Comparison of ENCODE assay signal across 12 cellular contexts in the genomic region with DNA sequence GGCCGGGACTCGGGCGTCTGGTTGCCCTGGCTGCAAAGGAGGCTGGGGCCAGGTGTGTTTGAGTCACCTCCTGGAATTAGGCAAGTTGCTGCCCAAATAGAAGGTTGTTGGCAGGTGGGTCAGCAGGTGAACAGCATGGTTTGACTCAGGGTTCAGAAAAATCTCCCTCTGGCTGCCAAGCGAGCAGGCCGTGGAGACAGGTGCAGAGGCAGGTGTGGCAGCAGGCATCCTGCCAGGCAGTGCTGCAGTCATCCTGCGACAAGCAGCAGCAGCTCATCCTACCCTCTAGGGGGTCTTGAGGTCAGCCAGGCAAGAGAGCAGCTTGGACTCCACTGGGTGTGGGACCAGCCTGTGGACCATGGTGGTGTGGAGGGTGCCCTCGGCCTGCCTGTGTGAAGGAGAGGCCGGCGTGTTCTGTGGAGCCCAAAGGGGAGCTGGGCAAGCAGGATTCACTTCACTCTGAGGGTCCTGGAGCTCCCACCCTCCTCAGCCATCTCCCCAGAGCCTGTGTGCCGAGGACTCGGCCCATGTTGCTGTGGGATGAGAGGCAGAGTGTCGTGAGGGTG. TPM values are rescaled to one million over a fixed set of nuclear protein-coding genes. Genes with fewer than 3 reads are reported as not detected.
DNase-seq lines count a peak whose midpoint lies in the region.
"Had no signal": no experiment of that assay in that cellular context is flagged by ENCODE, and none has a peak within 500 bp of the region (broad histone marks: within the 10 kb centered on the region; RNA-seq: fewer than 3 reads in every experiment).

No MANE protein-coding gene starts in this region.

- H3K27ac Mint-ChIP-seq in activated CD4-positive, alpha-beta T cell treated with anti-CD3 and anti-CD28 coated beads, Interleukin-2, amount 10 ng/mL, durations not matched to agents 7 days and 5 days = no peak overlapping the region

- H3K4me3 Mint-ChIP-seq in activated CD4-positive, alpha-beta T cell treated with anti-CD3 and anti-CD28 coated beads, Interleukin-2, amount 10 ng/mL, durations not matched to agents 7 days and 5 days = no peak overlapping the region

- POLR2A ChIA-PET in activated CD4-positive, alpha-beta T cell treated with anti-CD3 and anti-CD28 coated beads, Interleukin-2, amount 10 ng/mL, durations not matched to agents 7 days and 5 days (lab: Charles Lee) = no interaction called here

- CTCF ChIA-PET in activated CD4-positive, alpha-beta T cell treated with anti-CD3 and anti-CD28 coated beads, Interleukin-2, amount 10 ng/mL, durations not matched to agents 7 days and 5 days (lab: Charles Lee) = interaction anchor here (1.3 to 1.4 kb wide), 2 partner anchors 11 to 13 kb away, joined by 3 to 4 read pairs; no protein-coding TSS in a partner anchor

- H3K36me3 Mint-ChIP-seq in activated CD4-positive, alpha-beta T cell treated with anti-CD3 and anti-CD28 coated beads, Interleukin-2, amount 10 ng/mL, durations not matched to agents 7 days and 5 days (ENCODE audit: low read depth) = no peaks in the 10 kb centered on the region

- no peaks in the 10 kb centered on the region for H3K4me1 Mint-ChIP-seq in activated CD4-positive, alpha-beta T cell treated with anti-CD3 and anti-CD28 coated beads, Interleukin-2, amount 10 ng/mL, durations not matched to agents 7 days and 5 days

- in situ Hi-C loops in G401 (cut with HindIII; ENCODE audit: low sequenced_read_pairs) = no loop called here

- DNase-seq in G401 (ENCODE audit: low spot score) (peak; percentile 59), NAMALWA (ENCODE audit: low spot score) (peak; percentile 66), RPMI8226 (peak; percentile 93), mesenteric fat pad (ENCODE audit: low spot score) (peak; percentile 84), ureter (ENCODE audit: low spot score) (no peak), retina (no peak), HUDEP-2 (lab: John Stamatoyannopoulos, UW; ENCODE audit: unreplicated experiment in 76 of 76) (no peak)
- DNase-seq in activated CD4-positive, alpha-beta T cell treated with anti-CD3 and anti-CD28 coated beads, Interleukin-2, amount 10 ng/mL, durations not matched to agents 7 days and 5 days = no peak
- DNase-seq: activated naive CD4-positive, alpha-beta T cell treated with Interleukin-2 at 50 U/mL for 16 hours; effector CD4-positive, alpha-beta T cell; NCI-H82; T-helper 9 cell had no signal

- H3K27me3 Mint-ChIP-seq in activated CD4-positive, alpha-beta T cell treated with anti-CD3 and anti-CD28 coated beads, Interleukin-2, amount 10 ng/mL, durations not matched to agents 7 days and 5 days = no peaks in the 10 kb centered on the region

- no peaks in the 10 kb centered on the region for H3K9me3 Mint-ChIP-seq in activated CD4-positive, alpha-beta T cell treated with anti-CD3 and anti-CD28 coated beads, Interleukin-2, amount 10 ng/mL, durations not matched to agents 7 days and 5 days

RNA-seq across cellular contexts. Expression of a gene that starts 8.2 kb away (rescaled TPM):
- 0.20 TPM in 1 of 2 replicates, not detected in the other for total RNA-seq in G401 (2014; rRNA removed; shearing (Covaris generic))
- total RNA-seq in mesenteric fat pad (0.80 TPM), ureter (1.7 TPM)
- total RNA-seq in activated CD4-positive, alpha-beta T cell treated with anti-CD3 and anti-CD28 coated beads, Interleukin-2, amount 10 ng/mL, durations not matched to agents 7 days and 5 days = under 1 TPM; 0.87 to 0.94 TPM

RNA-seq across cellular contexts. Expression of a gene that starts 35.6 kb away (rescaled TPM):
- total RNA-seq in G401 (2014; rRNA removed; shearing (Covaris generic)) = 12.3 and 14.4 TPM in 2 replicates
- total RNA-seq in mesenteric fat pad (26.3 TPM), ureter (50.8 TPM)
- total RNA-seq in activated CD4-positive, alpha-beta T cell treated with anti-CD3 and anti-CD28 coated beads, Interleukin-2, amount 10 ng/mL, durations not matched to agents 7 days and 5 days = 10 to 100 TPM in 1 of 2 experiments, 1 to 10 TPM in 1; 9.7 to 10.9 TPM

Comparison
In these comparisons a context has a peak if more than half of its experiments do, and no peak if none do; other contexts are left out.
1. DNase-seq: peak in G401 (single experiment), NAMALWA (single experiment), RPMI8226 (single experiment) and mesenteric fat pad (single experiment); none in activated CD4-positive, alpha-beta T cell treated with anti-CD3 and anti-CD28 coated beads, Interleukin-2, amount 10 ng/mL, durations not matched to agents 7 days and 5 days (single experiment), ureter (single experiment), retina (single experiment) and HUDEP-2 (0 of 76).